ENCODE assay signal across 22 cellular contexts in the genomic region with DNA sequence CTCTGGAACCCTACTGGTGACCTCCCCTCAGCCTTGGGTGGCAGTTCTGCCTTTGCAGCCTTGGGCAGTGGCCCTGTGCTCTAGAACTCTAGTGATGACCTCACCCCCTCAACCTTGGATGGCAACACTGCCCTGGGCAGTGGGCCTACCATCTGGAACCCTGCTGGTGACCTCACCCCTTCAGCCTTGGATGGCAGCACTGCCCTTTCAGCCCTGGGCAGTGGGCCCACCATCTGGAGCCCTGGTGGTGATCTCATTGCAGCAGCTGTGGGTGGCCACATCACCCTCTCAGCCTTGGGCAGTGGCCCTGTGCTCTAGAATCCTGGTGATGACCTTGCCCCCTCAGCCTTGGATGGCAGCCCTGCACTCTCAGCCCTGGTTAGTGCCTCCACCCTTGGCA.
DNase-seq lines count a peak whose midpoint lies in the region; ATAC-seq and TF ChIP-seq lines count a peak whose summit lies in the region.
"Had no signal": no experiment of that assay in that cellular context is flagged by ENCODE, and none has a peak within 500 bp of the region (broad histone marks: within the 10 kb centered on the region; RNA-seq: fewer than 3 reads in every experiment).

No MANE protein-coding gene starts in this region.

- no peaks in the 10 kb centered on the region for H3K27me3 Mint-ChIP-seq in stimulated activated naive CD8-positive, alpha-beta T cell treated with anti-CD3 and anti-CD28 coated beads, Interleukin-15, amount 100 ng/mL, for 72 hours
- peaks cover 11% of the 10 kb centered on the region for H3K27me3 Mint-ChIP-seq in nephron progenitor cell (ENCODE audit: low read depth, poor library complexity)

- H3K4me3 Mint-ChIP-seq in stimulated activated naive CD8-positive, alpha-beta T cell treated with anti-CD3 and anti-CD28 coated beads, Interleukin-15, amount 100 ng/mL, for 72 hours = no peak overlapping the region
- H3K4me3 Mint-ChIP-seq in nephron progenitor cell = no peak overlapping the region
- H3K4me3 Mint-ChIP-seq: CD14-positive monocyte; CD4-positive, alpha-beta memory T cell; H9; HFFc6 had no signal

- peak; percentile 15 for ATAC-seq in stimulated activated naive CD8-positive, alpha-beta T cell treated with anti-CD3 and anti-CD28 coated beads, Interleukin-15, amount 100 ng/mL, for 72 hours
- ATAC-seq in stimulated activated naive CD8-positive, alpha-beta T cell treated with anti-CD3 and anti-CD28 coated beads, Interleukin-15, Interleukin-2, amounts not matched to agents 100 U/mL and 50 U/mL, for 24 hours = no peak
- ATAC-seq in GM19035 (IDR thresholded peaks at IDR 0.05; ENCODE audit: unreplicated experiment) = no peak
- ATAC-seq: A549, HCT116 had no signal

- H3K9me3 Mint-ChIP-seq in stimulated activated naive CD8-positive, alpha-beta T cell treated with anti-CD3 and anti-CD28 coated beads, Interleukin-15, amount 100 ng/mL, for 72 hours = no peaks in the 10 kb centered on the region
- peaks cover 42% of the 10 kb centered on the region for H3K9me3 Mint-ChIP-seq in nephron progenitor cell
- H3K9me3 Mint-ChIP-seq: HFFc6 had no signal

- no peaks in the 10 kb centered on the region for H3K4me1 Mint-ChIP-seq in stimulated activated naive CD8-positive, alpha-beta T cell treated with anti-CD3 and anti-CD28 coated beads, Interleukin-15, amount 100 ng/mL, for 72 hours
- H3K4me1 Mint-ChIP-seq in nephron progenitor cell = peaks cover 35% of the 10 kb centered on the region
- H3K4me1 Mint-ChIP-seq: CD14-positive monocyte; CD4-positive, alpha-beta memory T cell; H9 had no signal

- TF ChIP-seq CTCF in nephron progenitor cell (IDR thresholded peaks at IDR 0.05) = no peak

- H3K36me3 Mint-ChIP-seq in nephron progenitor cell (ENCODE audit: low read depth) = peaks cover 11% of the 10 kb centered on the region
- H3K36me3 Mint-ChIP-seq: CD14-positive monocyte; CD4-positive, alpha-beta memory T cell had no signal

- DNase-seq in stimulated activated naive CD8-positive, alpha-beta T cell treated with anti-CD3 and anti-CD28 coated beads, Interleukin-15, amount 100 ng/mL, for 72 hours = no peak
- DNase-seq in stimulated activated naive CD8-positive, alpha-beta T cell treated with anti-CD3 and anti-CD28 coated beads, Interleukin-15, Interleukin-2, amounts not matched to agents 100 U/mL and 50 U/mL, for 24 hours = no peak
- DNase-seq in fibroblast of gingiva (ENCODE audit: low read depth) (peak; percentile 0), nephron progenitor cell (no peak), NCI-H524 (lab: John Stamatoyannopoulos, UW) (no peak), H4 (ENCODE audit: low spot score) (no peak)
- DNase-seq: 8988T; ACHN; AML-193; BE2C; Calu3; CD4-positive, alpha-beta memory T cell; COR-L47; DMS79 treated with DMSO at 0.1 percent for 48 hours; GF-D8; GM23248; H9; HFFc6 had no signal

- H3K27ac Mint-ChIP-seq in stimulated activated naive CD8-positive, alpha-beta T cell treated with anti-CD3 and anti-CD28 coated beads, Interleukin-15, amount 100 ng/mL, for 72 hours = peak overlapping the region in 1 of 2 donors; percentile 63
- peak overlapping the region; percentile 36 for H3K27ac Mint-ChIP-seq in nephron progenitor cell
- H3K27ac Mint-ChIP-seq: CD4-positive, alpha-beta memory T cell; H9; HFFc6 had no signal
